8 cellular contexts compared by ENCODE assay signal in genomic region chr14:73713206-73713803, GRCh38. TPM values are rescaled to one million over a fixed set of nuclear protein-coding genes. Genes with fewer than 3 reads are reported as not detected.
DNase-seq lines count a peak whose midpoint lies in the region; ATAC-seq and TF ChIP-seq lines count a peak whose summit lies in the region.

No MANE protein-coding gene starts in this region.

- H3K4me1 Mint-ChIP-seq in activated naive CD4-positive, alpha-beta T cell treated with anti-CD3 and anti-CD28 coated beads, Interleukin-2, amount 50 U/mL, for 24 hours = peaks cover 21% of the 10 kb centered on the region
- peaks cover 34% of the 10 kb centered on the region for H3K4me1 Mint-ChIP-seq in WTC11

- TF ChIP-seq CTCF in WTC11 (IDR thresholded peaks at IDR 0.05) = no peak
- no peak for TF ChIP-seq CTCF in hepatocyte (IDR thresholded peaks at IDR 0.05; ENCODE audit: poor library complexity)

- H3K4me1 ChIP-seq in hepatocyte (ENCODE audit: insufficient read depth) = peaks cover 34% of the 10 kb centered on the region
- peaks cover 22 to 30% (median 26%) of the 10 kb centered on the region in 3 donors for H3K4me1 ChIP-seq in skeletal muscle tissue (ENCODE audit: control insufficient read depth in 3 of 3, insufficient read depth in 3 of 3, low read length in 3 of 3)

- H3K27me3 ChIP-seq in hepatocyte = no peaks in the 10 kb centered on the region
- no peaks in the 10 kb centered on the region for H3K27me3 ChIP-seq in skeletal muscle tissue (ENCODE audit: control insufficient read depth in 3 of 3, insufficient read depth in 3 of 3, low read length in 3 of 3)

- DNase-seq in activated naive CD4-positive, alpha-beta T cell treated with Interleukin-2 at 50 U/mL for 16 hours = no peak
- no peak for DNase-seq in WTC11 (ENCODE audit: low spot score)
- no peak for DNase-seq in hepatocyte (ENCODE audit: low spot score)
- DNase-seq in CD1c-positive myeloid dendritic cell (ENCODE audit: extremely low spot score) = no peak
- no peak for DNase-seq in NCI-H2227 treated with DMSO at 0.1 percent for 48 hours (lab: John Stamatoyannopoulos, UW)
- DNase-seq in cerebellum (ENCODE audit: low spot score) = no peak

- CTCF ChIA-PET in WTC11 (lab: Charles Lee) = interaction anchor here (0.6 to 2.9 kb wide), 5 partner anchors 15 to 176 kb away, joined by 3 to 12 read pairs (median 3); no protein-coding TSS in a partner anchor

- peak overlapping the region; percentile 89 for H3K4me3 ChIP-seq in hepatocyte
- H3K4me3 ChIP-seq in skeletal muscle tissue (ENCODE audit: low read length in 3 of 3) = peak overlapping the region; percentile 89 to 92 (median 91)

- no peaks in the 10 kb centered on the region for H3K9me2 ChIP-seq in hepatocyte (replicated peaks; ENCODE audit: insufficient read depth)

- H3K79me2 ChIP-seq in hepatocyte = peaks cover 48% of the 10 kb centered on the region

- no peaks in the 10 kb centered on the region for H3K9me3 Mint-ChIP-seq in activated naive CD4-positive, alpha-beta T cell treated with anti-CD3 and anti-CD28 coated beads, Interleukin-2, amount 50 U/mL, for 24 hours
- H3K9me3 Mint-ChIP-seq in WTC11 = no peaks in the 10 kb centered on the region

- H3K27me3 Mint-ChIP-seq in activated naive CD4-positive, alpha-beta T cell treated with anti-CD3 and anti-CD28 coated beads, Interleukin-2, amount 50 U/mL, for 24 hours = no peaks in the 10 kb centered on the region
- H3K27me3 Mint-ChIP-seq in WTC11 (ENCODE audit: low read depth) = peaks cover 7% of the 10 kb centered on the region

- peak overlapping the region; percentile 75 to 83 (median 77) for H3K9ac ChIP-seq in skeletal muscle tissue (ENCODE audit: low read depth in 1 of 3, low read length in 3 of 3)

- peak overlapping the region; percentile 97 for H3K27ac ChIP-seq in hepatocyte
- peak overlapping the region; percentile 72 for H3K27ac ChIP-seq in skeletal muscle tissue (ENCODE audit: low read depth, low read length)

- peak overlapping the region; percentile 96 for H3K4me3 Mint-ChIP-seq in activated naive CD4-positive, alpha-beta T cell treated with anti-CD3 and anti-CD28 coated beads, Interleukin-2, amount 50 U/mL, for 24 hours
- H3K4me3 Mint-ChIP-seq in WTC11 = peak overlapping the region; percentile 90

- H3K36me3 ChIP-seq in hepatocyte (replicated peaks; ENCODE audit: insufficient read depth, low read depth) = no peaks in the 10 kb centered on the region
- peaks cover 10 to 26% (median 12%) of the 10 kb centered on the region in 3 donors for H3K36me3 ChIP-seq in skeletal muscle tissue (ENCODE audit: control insufficient read depth in 3 of 3, insufficient read depth in 3 of 3, low read length in 3 of 3)

- H3K36me3 Mint-ChIP-seq in activated naive CD4-positive, alpha-beta T cell treated with anti-CD3 and anti-CD28 coated beads, Interleukin-2, amount 50 U/mL, for 24 hours = peaks cover 6% of the 10 kb centered on the region
- no peaks in the 10 kb centered on the region for H3K36me3 Mint-ChIP-seq in WTC11

- 7% methylated on average over 21 of the region's 21 CpGs for WGBS in hepatocyte (ENCODE audit: low lambda C conversion rate, missing lambda C conversion rate)

- ATAC-seq in WTC11 = no peak; the same call in 1 of the 2 replicates

- peak overlapping the region; percentile 49 for H2AFZ ChIP-seq in hepatocyte

- POLR2A ChIA-PET in WTC11 (lab: Charles Lee) = interaction anchor here (1.3 to 1.9 kb wide), 5 partner anchors 46 to 223 kb away, joined by 3 to 4 read pairs (median 3); partner anchors contain the start of genes ACOT2 and RIOX1

- H3K4me2 ChIP-seq in hepatocyte = peak overlapping the region; percentile 84

- H4K20me1 ChIP-seq in hepatocyte (ENCODE audit: insufficient read depth, poor library complexity, severe bottlenecking) = peaks cover 20% of the 10 kb centered on the region

- no peaks in the 10 kb centered on the region for H3K9me3 ChIP-seq in hepatocyte (ENCODE audit: low read depth)
- H3K9me3 ChIP-seq in skeletal muscle tissue (ENCODE audit: control insufficient read depth in 3 of 3, low read length in 3 of 3) = no peaks in the 10 kb centered on the region

- H3K27ac Mint-ChIP-seq in activated naive CD4-positive, alpha-beta T cell treated with anti-CD3 and anti-CD28 coated beads, Interleukin-2, amount 50 U/mL, for 24 hours = peak overlapping the region; percentile 92
- peak overlapping the region; percentile 97 for H3K27ac Mint-ChIP-seq in WTC11

TF ChIP-seq in WTC11, 78 proteins besides CTCF, POLR2A, EP300 and RAD21 (continues in another document):
- no peak; the same call in 1 of the 2 replicates for TF ChIP-seq FOXK1 (CRISPR knock-in tag; IDR thresholded peaks at IDR 0.05)
- no peak for TF ChIP-seq ZNF121 (CRISPR knock-in tag; IDR thresholded peaks at IDR 0.05)
- TF ChIP-seq ZNF532 (CRISPR knock-in tag; IDR thresholded peaks at IDR 0.05; ENCODE audit: borderline replicate concordance) = no peak
- TF ChIP-seq ATF3 (CRISPR knock-in tag; conservative IDR thresholded peaks at IDR 0.05) = no peak
- no peak for TF ChIP-seq ZNF416 (CRISPR knock-in tag; IDR thresholded peaks at IDR 0.05)
- no peak for TF ChIP-seq E2F5 (CRISPR knock-in tag; IDR thresholded peaks at IDR 0.05)
- TF ChIP-seq TEAD4 (CRISPR knock-in tag; IDR thresholded peaks at IDR 0.05) = no peak
- no peak for TF ChIP-seq ARID4B (CRISPR knock-in tag; IDR thresholded peaks at IDR 0.05; ENCODE audit: borderline replicate concordance)

RNA-seq across cellular contexts. Expression of gene PNMA1, which starts 0.9 kb away (rescaled TPM):
- 46.0 to 50.2 TPM (median 49.6 TPM) in 3 replicates for total RNA-seq in WTC11 (2021)
- total RNA-seq in hepatocyte = 23.0 and 27.3 TPM in 2 replicates
- polyA plus RNA-seq in hepatocyte = 41.2 and 45.7 TPM in 2 replicates
- 15.1 TPM for total RNA-seq in skeletal muscle tissue
- 69.8 TPM for total RNA-seq in cerebellum
